In the genomic region with DNA sequence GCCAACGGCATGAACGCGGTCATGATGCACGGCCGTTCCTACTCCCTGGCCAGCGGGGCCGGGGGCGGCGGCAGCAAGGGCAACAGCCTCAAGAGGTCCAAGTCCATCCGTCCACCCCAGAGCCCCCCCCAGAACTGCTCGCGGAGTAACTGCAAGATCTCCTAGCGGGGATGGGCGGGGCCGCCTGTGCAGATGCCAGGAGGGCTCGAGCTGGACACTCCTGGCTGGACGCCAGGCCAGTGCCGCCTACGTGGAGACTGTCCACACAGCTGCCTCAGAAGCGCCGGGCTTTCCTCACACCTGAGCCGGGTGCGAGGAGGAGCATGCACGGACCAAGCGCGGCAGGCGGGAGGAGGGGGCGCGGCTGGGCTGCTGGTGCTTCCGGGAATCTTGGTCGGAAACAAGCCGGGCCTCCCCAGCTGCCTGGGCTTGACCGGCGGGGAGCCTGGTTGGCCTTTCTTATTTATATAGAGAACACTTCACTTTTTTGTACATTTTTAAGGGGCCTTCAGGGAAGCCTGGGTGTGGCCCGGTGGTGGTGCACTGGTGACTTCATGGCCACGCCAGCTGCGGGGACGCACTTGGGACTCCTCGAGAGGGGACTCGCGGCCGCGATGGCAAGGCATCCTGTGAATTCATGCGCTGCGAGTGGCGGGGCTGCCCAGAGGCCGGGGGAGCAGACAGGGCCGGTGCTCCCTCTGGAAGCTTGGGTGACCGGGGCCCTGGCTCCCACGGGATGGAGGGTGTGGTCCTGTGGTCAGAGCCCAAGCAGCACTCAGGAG, we compare ENCODE assay signal across 13 cellular contexts. TPM values are rescaled to one million over a fixed set of nuclear protein-coding genes. Genes with fewer than 3 reads are reported as not detected.
DNase-seq lines count a peak whose midpoint lies in the region; ATAC-seq, FAIRE-seq and TF ChIP-seq lines count a peak whose summit lies in the region.
"Had no signal": no experiment of that assay in that cellular context is flagged by ENCODE, and none has a peak within 500 bp of the region (broad histone marks: within the 10 kb centered on the region; RNA-seq: fewer than 3 reads in every experiment).

No MANE protein-coding gene starts in this region.

- POLR2A ChIA-PET in PC-9 (lab: Charles Lee; ENCODE audit: unreplicated experiment) = interaction anchor here (0.5 kb wide), 2 partner anchors 15 to 1265 kb away, joined by 3 to 4 read pairs; no protein-coding TSS in a partner anchor

- H2AFZ ChIP-seq in PC-9 = no peak overlapping the region

- H3K79me2 ChIP-seq in PC-9 (ENCODE audit: low read depth) = no peaks in the 10 kb centered on the region

- H3K4me3 ChIP-seq in PC-9 = no peak overlapping the region
- H3K4me3 ChIP-seq in spleen = no peak overlapping the region
- H3K4me3 ChIP-seq: tibial artery had no signal

- CTCF ChIA-PET in PC-9 (lab: Charles Lee) = interaction anchor here (0.5 kb wide), 1 partner anchor 225 kb away, joined by 3 read pairs; no protein-coding TSS in a partner anchor

- FAIRE-seq in H54 (lab: Jason Lieb, UNC) = peak; percentile 55
- FAIRE-seq: GM12891 had no signal

- BruUV-seq in PC-9 (replicated peaks; lab: Mats Ljungman, UMichigan) = no TSS peak

- H3K36me3 ChIP-seq in PC-9 (ENCODE audit: low read depth) = no peaks in the 10 kb centered on the region
- peaks cover 0 to 54% (median 36%) of the 10 kb centered on the region in 6 donors for H3K36me3 ChIP-seq in spleen

- H4K20me1 ChIP-seq in PC-9 (ENCODE audit: insufficient read depth) = 0 out of 2 replicates have a peak, but pooled peaks cover 12% of the 10 kb centered on the region

- DNase-seq in H54 (ENCODE audit: insufficient read length, low spot score) (peak; percentile 86), PC-9 (peak in 1 of 2 experiments; percentile 89), left lobe of liver (ENCODE audit: low spot score) (peak; percentile 78), spleen (peak; percentile 74), NCI-H2107 treated with DMSO at 0.1 percent for 48 hours (lab: John Stamatoyannopoulos, UW; ENCODE audit: unreplicated experiment) (no peak), islet precursor cell (no peak)
- no peak for DNase-seq in activated CD8-positive, alpha-beta memory T cell treated with anti-CD3 and anti-CD28 coated beads, Interleukin-2, amount 50 U/mL, for 4 hours
- DNase-seq: activated T-cell treated with anti-CD3 and anti-CD28 coated beads for 4 hours, NCI-H2081, RPMI8226, tibial artery had no signal

- peaks cover 40% of the 10 kb centered on the region; the same call in 1 of the 2 replicates for H3F3A ChIP-seq in PC-9 (ENCODE audit: insufficient read depth, low read depth)

- H3K9me3 ChIP-seq in PC-9 (ENCODE audit: insufficient read depth, low read depth) = no peaks in the 10 kb centered on the region
- H3K9me3 ChIP-seq in spleen = no peaks in the 10 kb centered on the region
- H3K9me3 ChIP-seq: tibial artery had no signal

- H3K4me2 ChIP-seq in PC-9 = peak overlapping the region; percentile 60

- 89 to 94% (median 91%) methylated on average over 38 to 50 of the region's 50 CpGs for WGBS in spleen, 5 donors

- TF ChIP-seq CTCF in PC-9 (conservative IDR thresholded peaks at IDR 0.05) (no peak), spleen (IDR thresholded peaks at IDR 0.05 in 8 of 11, conservative IDR thresholded peaks at IDR 0.05 in 3 of 11) (no peak)

- H3K27ac ChIP-seq in PC-9 = no peak overlapping the region; the same call in 1 of the 2 replicates
- no peak overlapping the region for H3K27ac ChIP-seq in spleen
- H3K27ac ChIP-seq: epithelial cell of prostate, tibial artery had no signal

- H3K4me1 ChIP-seq in PC-9 (replicated peaks; ENCODE audit: insufficient read depth) (peaks cover 24% of the 10 kb centered on the region), spleen (peaks cover 0 to 36% (median 18%) of the 10 kb centered on the region in 6 donors)

- intact Hi-C loops in PC-9 (cut with micrococcal nuclease; ENCODE audit: unreplicated experiment) = loop anchor here (1.0 to 5.0 kb wide), 2 partner anchors 34 to 40 kb away; a partner anchor contains a TSS
- intact Hi-C loops in spleen (cut with DNase I; ENCODE audit: low total_unique reads) = no loop called here

- peak; percentile 19 for ATAC-seq in left lobe of liver

- no peaks in the 10 kb centered on the region for H3K9me2 ChIP-seq in PC-9 (ENCODE audit: insufficient read depth)

- TF ChIP-seq POLR2A in H54 (IDR thresholded peaks at IDR 0.05; ENCODE audit: low read depth, low read length) = no peak
- TF ChIP-seq POLR2A in spleen (IDR thresholded peaks at IDR 0.05) = no peak

- H3K27me3 ChIP-seq in PC-9 (ENCODE audit: insufficient read depth, low read depth) = no peaks in the 10 kb centered on the region
- H3K27me3 ChIP-seq in spleen (replicated peaks in 1 of 7) = peaks cover 0 to 13% (median 0%) of the 10 kb centered on the region in 7 donors

RNA-seq across cellular contexts. Expression of a gene that starts 3.1 kb away (rescaled TPM):
- total RNA-seq in PC-9 (2021) (6.9 and 9.2 TPM in 2 replicates), left lobe of liver (0.96 TPM), spleen (1 to 10 TPM in 3 of 7 donors, under 1 TPM in 4; 0.49 to 1.5 (median 0.95) TPM)
- 1 to 10 TPM in 1 of 3 donors, under 1 TPM in 2; 0.15 to 1.8 (median 0.30) TPM for polyA plus RNA-seq in spleen

RNA-seq across cellular contexts. Expression of a gene that starts 8.5 kb away (rescaled TPM):
- total RNA-seq in PC-9 (2021) = 144 and 158 TPM in 2 replicates
- total RNA-seq in left lobe of liver = 33.2 TPM
- total RNA-seq in spleen = 10 to 100 TPM; 39.6 to 78.4 (median 46.0) TPM
- polyA plus RNA-seq in spleen = 100 to 1,000 TPM; 114 to 165 (median 133) TPM

RNA-seq across cellular contexts. Expression of a gene that starts 14.0 kb away (rescaled TPM):
- total RNA-seq in PC-9 (2021) = 64.2 and 69.6 TPM in 2 replicates
- 101 TPM for total RNA-seq in left lobe of liver
- total RNA-seq in spleen = 10 to 100 TPM; 23.6 to 45.8 (median 36.1) TPM
- 100 to 1,000 TPM in 1 of 3 donors, 10 to 100 TPM in 2; 56.5 to 106 (median 80.8) TPM for polyA plus RNA-seq in spleen

RNA-seq across cellular contexts. Expression of a gene that starts 21.5 kb away (rescaled TPM):
- 118 and 126 TPM in 2 replicates for total RNA-seq in PC-9 (2021)
- total RNA-seq in left lobe of liver = 17.2 TPM
- 10 to 100 TPM in 6 of 7 donors, 1 to 10 TPM in 1; 7.9 to 30.2 (median 16.7) TPM for total RNA-seq in spleen
- polyA plus RNA-seq in spleen = 10 to 100 TPM; 10.3 to 25.1 (median 22.1) TPM

RNA-seq across cellular contexts. Expression of a gene that starts 37.8 kb away (rescaled TPM):
- 43.6 and 47.1 TPM in 2 replicates for total RNA-seq in PC-9 (2021)
- total RNA-seq in left lobe of liver = 15.5 TPM
- total RNA-seq in spleen = 10 to 100 TPM; 12.9 to 21.6 (median 15.3) TPM
- 10 to 100 TPM in 2 of 3 donors, 1 to 10 TPM in 1; 8.1 to 20.9 (median 11.0) TPM for polyA plus RNA-seq in spleen

Comparison
In these comparisons a context has a peak if more than half of its experiments do, and no peak if none do; other contexts are left out.
1. DNase-seq: peak in H54 (single experiment), left lobe of liver (single experiment) and spleen (single experiment); none in NCI-H2107 treated with DMSO at 0.1 percent for 48 hours (single experiment), islet precursor cell (single experiment) and activated CD8-positive, alpha-beta memory T cell treated with anti-CD3 and anti-CD28 coated beads, Interleukin-2, amount 50 U/mL, for 4 hours (single experiment).